In genomic region chr3:108861401-108861800, GRCh38 we compare ENCODE assay signal across 1 cellular context.
TF ChIP-seq lines count a peak whose summit lies in the region.

No MANE protein-coding gene starts in this region.

TF ChIP-seq in WTC11, 78 proteins besides CTCF, POLR2A, EP300 and RAD21 (continued from another document):
- TF ChIP-seq TP53 (CRISPR knock-in tag; IDR thresholded peaks at IDR 0.05) (no peak), NR3C1 (CRISPR knock-in tag; conservative IDR thresholded peaks at IDR 0.05; ENCODE audit: low read depth) (no peak), OVOL2 (CRISPR knock-in tag; IDR thresholded peaks at IDR 0.05; ENCODE audit: borderline replicate concordance) (no peak)
